Comparison of ENCODE assay signal across 8 cellular contexts in the genomic region with DNA sequence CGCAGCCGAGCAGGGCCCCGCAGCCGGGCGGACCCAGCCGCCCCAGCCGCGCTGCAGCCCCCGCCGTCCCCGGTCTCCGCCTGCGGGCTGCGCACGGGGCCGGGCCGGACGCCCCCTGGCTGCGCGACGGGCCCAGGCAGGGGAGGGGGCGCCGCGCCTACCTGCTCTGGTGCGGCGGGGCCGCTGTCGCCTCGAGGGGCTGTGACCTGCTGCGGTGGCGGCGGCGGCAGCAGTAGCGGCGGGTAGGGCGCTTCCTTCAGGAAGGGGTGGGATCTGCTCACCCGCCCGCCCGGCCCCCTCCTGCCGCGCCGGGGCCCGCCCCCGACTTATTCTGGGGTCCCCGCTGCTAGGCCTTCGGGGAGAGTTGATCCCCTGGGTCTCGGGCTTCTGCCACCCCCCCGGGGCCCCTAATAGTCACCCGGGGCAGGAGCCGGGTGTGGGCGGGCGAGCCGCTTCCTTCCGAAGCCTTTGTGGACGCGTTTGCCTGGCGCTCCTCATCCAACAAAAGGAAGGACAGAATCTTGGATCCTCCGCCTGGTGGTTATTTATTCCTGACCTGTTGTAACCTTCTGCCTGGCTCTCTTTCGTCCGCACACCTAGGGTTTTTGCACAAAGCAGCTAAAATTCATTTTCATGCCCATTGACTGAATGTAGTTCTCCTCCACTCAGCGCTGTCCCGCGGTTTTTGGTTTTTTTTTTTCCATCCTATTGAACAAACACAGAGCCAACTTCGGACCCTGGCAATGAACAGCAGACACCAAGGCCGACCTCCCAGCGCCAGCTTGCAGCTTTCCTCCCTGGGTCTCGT. TPM values are rescaled to one million over a fixed set of nuclear protein-coding genes. Genes with fewer than 3 reads are reported as not detected.
DNase-seq lines count a peak whose midpoint lies in the region; ATAC-seq, FAIRE-seq and TF ChIP-seq lines count a peak whose summit lies in the region.

A gene (minus strand): TSS at position 244 of the 808 bp plus-strand sequence. CDS start 57,331 bp downstream, outside the sequence.

- H3K27me3 Mint-ChIP-seq in activated CD4-positive, alpha-beta T cell treated with anti-CD3 and anti-CD28 coated beads for 36 hours = peaks cover 47% of the 10 kb centered on the region
- peaks cover 67% of the 10 kb centered on the region for H3K27me3 Mint-ChIP-seq in stimulated activated naive CD8-positive, alpha-beta T cell treated with anti-CD3 and anti-CD28 coated beads, Interleukin-15, Interleukin-2, amounts not matched to agents 100 ng/mL and 50 ng/mL, for 24 hours

- H3K9me3 Mint-ChIP-seq in activated CD4-positive, alpha-beta T cell treated with anti-CD3 and anti-CD28 coated beads for 36 hours (ENCODE audit: low read depth) = no peaks in the 10 kb centered on the region
- H3K9me3 Mint-ChIP-seq in stimulated activated naive CD8-positive, alpha-beta T cell treated with anti-CD3 and anti-CD28 coated beads, Interleukin-15, Interleukin-2, amounts not matched to agents 100 ng/mL and 50 ng/mL, for 24 hours = no peaks in the 10 kb centered on the region

- intact Hi-C loops in activated CD4-positive, alpha-beta T cell treated with anti-CD3 and anti-CD28 coated beads for 36 hours (cut with DNase I, micrococcal nuclease) = no loop called here

- H3K4me3 ChIP-seq in bronchial epithelial cell (ENCODE audit: low read depth, low read length) = peak within 1 kb of the TSS; percentile 24

- H3K4me3 Mint-ChIP-seq in activated CD4-positive, alpha-beta T cell treated with anti-CD3 and anti-CD28 coated beads for 36 hours = peak within 1 kb of the TSS; percentile 64
- H3K4me3 Mint-ChIP-seq in stimulated activated naive CD8-positive, alpha-beta T cell treated with anti-CD3 and anti-CD28 coated beads, Interleukin-15, Interleukin-2, amounts not matched to agents 100 ng/mL and 50 ng/mL, for 24 hours = peak within 1 kb of the TSS; percentile 75

- H3K36me3 Mint-ChIP-seq in activated CD4-positive, alpha-beta T cell treated with anti-CD3 and anti-CD28 coated beads for 36 hours (ENCODE audit: low read depth) = no peaks in the 10 kb centered on the region
- no peaks in the 10 kb centered on the region for H3K36me3 Mint-ChIP-seq in stimulated activated naive CD8-positive, alpha-beta T cell treated with anti-CD3 and anti-CD28 coated beads, Interleukin-15, Interleukin-2, amounts not matched to agents 100 ng/mL and 50 ng/mL, for 24 hours (ENCODE audit: low read depth)

- TF ChIP-seq CTCF in bronchial epithelial cell (IDR thresholded peaks at IDR 0.05; ENCODE audit: insufficient read depth, low read length, severe bottlenecking) = no peak

- CTCF ChIA-PET in activated CD4-positive, alpha-beta T cell treated with anti-CD3 and anti-CD28 coated beads for 36 hours (lab: Charles Lee) = interaction anchor here (0.8 kb wide), 1 partner anchor 391 kb away, joined by 5 read pairs; no protein-coding TSS in a partner anchor

- H3K36me3 ChIP-seq in bronchial epithelial cell (ENCODE audit: control insufficient read depth, insufficient read depth, low read length) = no peaks in the 10 kb centered on the region

- DNase-seq in activated CD4-positive, alpha-beta T cell treated with anti-CD3 and anti-CD28 coated beads for 36 hours = peak; percentile 35
- no peak for DNase-seq in activated CD4-positive, alpha-beta T cell treated with anti-CD3 and anti-CD28 coated beads for 1 hour
- DNase-seq in NCI-H2227 (lab: John Stamatoyannopoulos, UW; ENCODE audit: unreplicated experiment) (peak; percentile 55), bronchial epithelial cell (ENCODE audit: low read depth) (peak; percentile 6), kidney tubule cell (ENCODE audit: low spot score) (peak; percentile 31), NCI-H128 (lab: John Stamatoyannopoulos, UW; ENCODE audit: unreplicated experiment) (no peak), NCI-H446 (lab: John Stamatoyannopoulos, UW) (no peak)

- H3K27me3 ChIP-seq in bronchial epithelial cell (ENCODE audit: control insufficient read depth, insufficient read depth, low read length) = peaks cover 7% of the 10 kb centered on the region

- FAIRE-seq in bronchial epithelial cell (lab: Jason Lieb, UNC) = no peak

- peaks cover 10% of the 10 kb centered on the region for H3K4me1 Mint-ChIP-seq in activated CD4-positive, alpha-beta T cell treated with anti-CD3 and anti-CD28 coated beads for 36 hours
- H3K4me1 Mint-ChIP-seq in stimulated activated naive CD8-positive, alpha-beta T cell treated with anti-CD3 and anti-CD28 coated beads, Interleukin-15, Interleukin-2, amounts not matched to agents 100 ng/mL and 50 ng/mL, for 24 hours (ENCODE audit: low read depth) = peaks cover 13% of the 10 kb centered on the region

- H3K27ac Mint-ChIP-seq in activated CD4-positive, alpha-beta T cell treated with anti-CD3 and anti-CD28 coated beads for 36 hours = no peak within 1 kb of the TSS
- H3K27ac Mint-ChIP-seq in stimulated activated naive CD8-positive, alpha-beta T cell treated with anti-CD3 and anti-CD28 coated beads, Interleukin-15, Interleukin-2, amounts not matched to agents 100 ng/mL and 50 ng/mL, for 24 hours = peak within 1 kb of the TSS; percentile 34

- POLR2A ChIA-PET in activated CD4-positive, alpha-beta T cell treated with anti-CD3 and anti-CD28 coated beads for 36 hours (lab: Charles Lee) = no interaction called here

- peak; percentile 30 for ATAC-seq in activated CD4-positive, alpha-beta T cell treated with anti-CD3 and anti-CD28 coated beads for 36 hours

RNA-seq across cellular contexts. Expression of the gene that starts here (rescaled TPM):
- total RNA-seq in activated CD4-positive, alpha-beta T cell treated with anti-CD3 and anti-CD28 coated beads for 36 hours = not detected
- under 0.01 and 0.13 TPM in 2 replicates for total RNA-seq in bronchial epithelial cell

Comparison
In these comparisons a context has a peak if more than half of its experiments do, and no peak if none do; other contexts are left out.
1. Peak in DNase-seq and ATAC-seq in activated CD4-positive, alpha-beta T cell treated with anti-CD3 and anti-CD28 coated beads for 36 hours; RNA of the gene not detected or under 1 TPM.
2. Peak in DNase-seq and H3K4me3 ChIP-seq in bronchial epithelial cell; RNA of the gene not detected or under 1 TPM.
3. DNase-seq: peak in NCI-H2227 (single experiment) and kidney tubule cell (single experiment); none in activated CD4-positive, alpha-beta T cell treated with anti-CD3 and anti-CD28 coated beads for 1 hour (single experiment), NCI-H128 (single experiment) and NCI-H446 (0 of 2).